15 cellular contexts compared by ENCODE assay signal in the genomic region with DNA sequence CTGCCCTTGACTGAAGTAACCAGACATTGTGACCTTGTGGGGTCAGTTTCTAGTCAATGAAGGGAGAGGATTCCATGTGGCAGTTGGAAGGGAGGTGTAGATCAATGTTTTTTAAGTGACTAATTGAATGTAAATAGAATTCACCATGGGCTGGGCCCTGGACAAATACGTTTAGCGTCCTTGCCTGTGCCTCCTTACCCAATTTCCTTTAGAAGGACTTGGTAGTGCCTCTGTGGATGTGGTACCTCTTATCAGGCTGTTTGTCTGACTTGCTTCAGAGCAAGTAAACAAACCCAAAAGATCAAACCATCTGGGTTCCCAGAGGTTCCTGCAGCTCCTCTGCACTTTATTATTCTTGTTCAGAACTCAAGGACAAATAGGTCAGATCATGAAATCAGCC. TPM values are rescaled to one million over a fixed set of nuclear protein-coding genes. Genes with fewer than 3 reads are reported as not detected.
DNase-seq lines count a peak whose midpoint lies in the region; ATAC-seq and TF ChIP-seq lines count a peak whose summit lies in the region.
"Had no signal": no experiment of that assay in that cellular context is flagged by ENCODE, and none has a peak within 500 bp of the region (broad histone marks: within the 10 kb centered on the region; RNA-seq: fewer than 3 reads in every experiment).

No MANE protein-coding gene starts in this region.

- peaks cover 29% of the 10 kb centered on the region for H3K4me1 Mint-ChIP-seq in WTC11
- peaks cover 23 to 39% (median 37%) of the 10 kb centered on the region in 7 donors for H3K4me1 Mint-ChIP-seq in naive thymus-derived CD4-positive, alpha-beta T cell
- H3K4me1 Mint-ChIP-seq in nephron progenitor cell, result peaks cover 39% of the 10 kb centered on the region

- no peak overlapping the region for H3K4me3 Mint-ChIP-seq in WTC11
- H3K4me3 Mint-ChIP-seq in naive thymus-derived CD4-positive, alpha-beta T cell, result peak overlapping the region in 1 of 10 donors; percentile 54
- H3K4me3 Mint-ChIP-seq in nephron progenitor cell, result no peak overlapping the region
- H3K4me3 Mint-ChIP-seq: activated T-cell treated with anti-CD3 and anti-CD28 coated beads, Interleukin-2, amount 50 U/mL, for 4 hours; GM23338 had no signal

- H3K36me3 ChIP-seq in right atrium auricular region (no peaks in the 10 kb centered on the region), upper lobe of right lung (no peaks in the 10 kb centered on the region)
- H3K36me3 ChIP-seq in naive thymus-derived CD4-positive, alpha-beta T cell (ENCODE audit: control insufficient read depth in 2 of 3, insufficient read depth in 3 of 3, low read length in 3 of 3), result peaks cover 0 to 5% (median 0%) of the 10 kb centered on the region in 3 experiments
- H3K36me3 ChIP-seq: left lung had no signal

- intact Hi-C loops in Right ventricle myocardium inferior (cut with DNase I) (loop anchor here (10.0 kb wide), 2 partner anchors 147 to 413 kb away; partner anchors contain the start of gene COMTD1), upper lobe of right lung (cut with DNase I) (no loop called here)
- intact Hi-C loops in naive thymus-derived CD4-positive, alpha-beta T cell (cut with micrococcal nuclease), result loop anchor here in 1 of 2 donors (5.0 to 10.0 kb wide), 2 partner anchors 70 to 1327 kb away; partner anchors contain the start of gene PPP3CB

- no peaks in the 10 kb centered on the region for H3K27me3 ChIP-seq in right atrium auricular region
- H3K27me3 ChIP-seq in naive thymus-derived CD4-positive, alpha-beta T cell (ENCODE audit: control insufficient read depth in 2 of 2, insufficient read depth in 2 of 2, low read length in 2 of 2), result no peaks in the 10 kb centered on the region
- H3K27me3 ChIP-seq in upper lobe of right lung, result no peaks in the 10 kb centered on the region
- H3K27me3 ChIP-seq: left lung had no signal

- H3K27ac Mint-ChIP-seq in WTC11 (peak overlapping the region; percentile 23; the same call in 1 of the 2 replicates), nephron progenitor cell (no peak overlapping the region)
- peak overlapping the region in 8 of 9 donors; percentile 6 to 99 (median 83) for H3K27ac Mint-ChIP-seq in naive thymus-derived CD4-positive, alpha-beta T cell
- H3K27ac Mint-ChIP-seq: GM23338 had no signal

- H3K9me3 Mint-ChIP-seq in WTC11 (peaks cover 5% of the 10 kb centered on the region), nephron progenitor cell (peaks cover 9% of the 10 kb centered on the region)
- peaks cover 0 to 4% (median 2%) of the 10 kb centered on the region in 11 donors for H3K9me3 Mint-ChIP-seq in naive thymus-derived CD4-positive, alpha-beta T cell

- POLR2A ChIA-PET in WTC11 (lab: Charles Lee), result interaction anchor here (0.6 kb wide), 1 partner anchor 10 kb away, joined by 3 read pairs; no protein-coding TSS in a partner anchor
- POLR2A ChIA-PET in naive thymus-derived CD4-positive, alpha-beta T cell (lab: Charles Lee), result interaction anchor here (0.8 to 1.3 kb wide), 2 partner anchors 28 to 289 kb away, joined by 3 to 4 read pairs; partner anchors contain the start of gene SAMD8

- H3K4me1 ChIP-seq in right atrium auricular region, result peaks cover 0 to 28% of the 10 kb centered on the region in 2 donors
- H3K4me1 ChIP-seq in naive thymus-derived CD4-positive, alpha-beta T cell (ENCODE audit: control insufficient read depth in 2 of 2, insufficient read depth in 2 of 2, low read length in 2 of 2), result peaks cover 18 to 26% of the 10 kb centered on the region in 2 donors
- H3K4me1 ChIP-seq in upper lobe of right lung, result peaks cover 35% of the 10 kb centered on the region

- no peak overlapping the region for H3K4me3 ChIP-seq in right atrium auricular region
- H3K4me3 ChIP-seq in naive thymus-derived CD4-positive, alpha-beta T cell (ENCODE audit: low read length), result no peak overlapping the region
- H3K4me3 ChIP-seq in upper lobe of right lung, result no peak overlapping the region
- H3K4me3 ChIP-seq: GM23338, left lung had no signal

- CTCF ChIA-PET in WTC11 (lab: Charles Lee), result no interaction called here
- CTCF ChIA-PET in naive thymus-derived CD4-positive, alpha-beta T cell (lab: Charles Lee), result interaction anchor here (1.2 kb wide), 1 partner anchor 25 kb away, joined by 3 read pairs; no protein-coding TSS in a partner anchor

- peaks cover 0 to under 1% of the 10 kb centered on the region in 2 donors for H3K9me3 ChIP-seq in right atrium auricular region
- H3K9me3 ChIP-seq in naive thymus-derived CD4-positive, alpha-beta T cell (ENCODE audit: control insufficient read depth in 2 of 3, low read length in 3 of 3), result no peaks in the 10 kb centered on the region
- peaks cover under 1% of the 10 kb centered on the region for H3K9me3 ChIP-seq in upper lobe of right lung
- H3K9me3 ChIP-seq: left lung had no signal

- H3K27me3 Mint-ChIP-seq in WTC11 (ENCODE audit: low read depth), result no peaks in the 10 kb centered on the region
- H3K27me3 Mint-ChIP-seq in naive thymus-derived CD4-positive, alpha-beta T cell, result no peaks in the 10 kb centered on the region
- H3K27me3 Mint-ChIP-seq in nephron progenitor cell (ENCODE audit: low read depth, poor library complexity), result peaks cover 2% of the 10 kb centered on the region

- DNase-seq in right atrium auricular region (ENCODE audit: low spot score), result no peak
- DNase-seq in Right ventricle myocardium inferior (ENCODE audit: missing footprints), result no peak
- DNase-seq in WTC11 (ENCODE audit: low spot score), result no peak
- DNase-seq in naive thymus-derived CD4-positive, alpha-beta T cell, result no peak
- no peak for DNase-seq in upper lobe of right lung
- no peak for DNase-seq in nephron progenitor cell
- DNase-seq in NCI-H524 (lab: John Stamatoyannopoulos, UW), result no peak
- DNase-seq: activated CD4-positive, alpha-beta T cell treated with anti-CD3 and anti-CD28 coated beads for 1 hour; activated T-cell treated with anti-CD3 and anti-CD28 coated beads, Interleukin-2, amount 50 U/mL, for 4 hours; NCI-H2081 treated with DMSO at 0.1 percent for 48 hours; nucleus accumbens; stimulated activated CD8-positive, alpha-beta memory T cell treated with anti-CD3 and anti-CD28 coated beads, Interleukin-4, amount 100 ng/mL, for 48 hours had no signal

- H3K36me3 Mint-ChIP-seq in WTC11 (peaks cover 5% of the 10 kb centered on the region), nephron progenitor cell (ENCODE audit: low read depth) (peaks cover 6% of the 10 kb centered on the region)
- peaks cover 0 to 6% (median 0%) of the 10 kb centered on the region in 5 donors for H3K36me3 Mint-ChIP-seq in naive thymus-derived CD4-positive, alpha-beta T cell

- TF ChIP-seq CTCF in right atrium auricular region (IDR thresholded peaks at IDR 0.05), result no peak
- TF ChIP-seq CTCF in WTC11 (IDR thresholded peaks at IDR 0.05), result no peak
- no peak for TF ChIP-seq CTCF in upper lobe of right lung (IDR thresholded peaks at IDR 0.05)
- no peak for TF ChIP-seq CTCF in nephron progenitor cell (IDR thresholded peaks at IDR 0.05)

- H3K27ac ChIP-seq in right atrium auricular region, result peak overlapping the region; percentile 35 to 97
- H3K27ac ChIP-seq in naive thymus-derived CD4-positive, alpha-beta T cell (ENCODE audit: low read depth, low read length), result no peak overlapping the region
- H3K27ac ChIP-seq in upper lobe of right lung, result peak overlapping the region; percentile 49

- ATAC-seq in Right ventricle myocardium inferior (no peak), WTC11 (no peak), upper lobe of right lung (no peak), GM21825 (IDR thresholded peaks at IDR 0.05; ENCODE audit: unreplicated experiment) (no peak)
- no peak for ATAC-seq in naive thymus-derived CD4-positive, alpha-beta T cell
- ATAC-seq: activated T-cell treated with anti-CD3 and anti-CD28 coated beads, Interleukin-2, amount 50 U/mL, for 4 hours; GM23338; left lung had no signal

TF ChIP-seq in WTC11, 78 proteins besides CTCF, POLR2A, EP300 and RAD21:
- TF ChIP-seq, protein P1, sequence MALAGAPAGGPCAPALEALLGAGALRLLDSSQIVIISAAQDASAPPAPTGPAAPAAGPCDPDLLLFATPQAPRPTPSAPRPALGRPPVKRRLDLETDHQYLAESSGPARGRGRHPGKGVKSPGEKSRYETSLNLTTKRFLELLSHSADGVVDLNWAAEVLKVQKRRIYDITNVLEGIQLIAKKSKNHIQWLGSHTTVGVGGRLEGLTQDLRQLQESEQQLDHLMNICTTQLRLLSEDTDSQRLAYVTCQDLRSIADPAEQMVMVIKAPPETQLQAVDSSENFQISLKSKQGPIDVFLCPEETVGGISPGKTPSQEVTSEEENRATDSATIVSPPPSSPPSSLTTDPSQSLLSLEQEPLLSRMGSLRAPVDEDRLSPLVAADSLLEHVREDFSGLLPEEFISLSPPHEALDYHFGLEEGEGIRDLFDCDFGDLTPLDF (CRISPR knock-in tag; IDR thresholded peaks at IDR 0.05), result no peak
- TF ChIP-seq GTF2I (CRISPR knock-in tag; conservative IDR thresholded peaks at IDR 0.05) (no peak), GABPB1 (CRISPR knock-in tag; IDR thresholded peaks at IDR 0.05) (0 out of 2 replicates have a peak, but pooled peaks have one; percentile 20), CREB1 (CRISPR knock-in tag; IDR thresholded peaks at IDR 0.05) (no peak)
- TF ChIP-seq, protein P2, sequence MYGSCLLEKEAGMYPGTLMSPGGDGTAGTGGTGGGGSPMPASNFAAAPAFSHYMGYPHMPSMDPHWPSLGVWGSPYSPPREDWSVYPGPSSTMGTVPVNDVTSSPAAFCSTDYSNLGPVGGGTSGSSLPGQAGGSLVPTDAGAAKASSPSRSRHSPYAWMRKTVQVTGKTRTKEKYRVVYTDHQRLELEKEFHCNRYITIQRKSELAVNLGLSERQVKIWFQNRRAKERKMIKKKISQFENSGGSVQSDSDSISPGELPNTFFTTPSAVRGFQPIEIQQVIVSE (CRISPR knock-in tag; IDR thresholded peaks at IDR 0.05; ENCODE audit: borderline replicate concordance), result no peak

RNA-seq across cellular contexts. Expression of gene KAT6B, which starts 4.3 kb away (rescaled TPM):
- total RNA-seq in right atrium auricular region (10 to 100 TPM; 42.7 to 43.5 TPM), Right ventricle myocardium inferior (42.6 TPM), WTC11 (2021) (18.5 to 24.2 TPM (median 19.8 TPM) in 3 replicates), upper lobe of right lung (45.4 TPM)
- total RNA-seq in naive thymus-derived CD4-positive, alpha-beta T cell, result 10 to 100 TPM; 33.2 to 80.5 (median 68.5) TPM
- polyA plus RNA-seq in naive thymus-derived CD4-positive, alpha-beta T cell, result 10 to 100 TPM; 33.7 to 35.0 TPM
